Comparison of ENCODE assay signal across 27 cellular contexts in genomic region chr11:16772141-16772512, GRCh38.
"Had no signal": no experiment of that assay in that cellular context is flagged by ENCODE, and none has a peak within 500 bp of the region (broad histone marks: within the 10 kb centered on the region; RNA-seq: fewer than 3 reads in every experiment).

No MANE protein-coding gene starts in this region.

- H3K4me1 ChIP-seq: pancreas, psoas muscle, sigmoid colon, stomach, thyroid gland, upper lobe of left lung had no signal

- H3K36me3 Mint-ChIP-seq: naive thymus-derived CD8-positive, alpha-beta T cell; natural killer cell treated with Interleukin-12 subunit alpha and Interleukin-12 subunit beta and Interleukin-15 and Interleukin-18, amount 100 ng/mL, for 72 hours; stimulated activated effector memory CD8-positive, alpha-beta T cell treated with anti-CD3 and anti-CD28 coated beads, Interleukin-12 subunit alpha, Interleukin-12 subunit beta, amount 100 ng/mL, for 72 hours had no signal

- H3K4me1 Mint-ChIP-seq: naive thymus-derived CD8-positive, alpha-beta T cell; stimulated activated effector memory CD8-positive, alpha-beta T cell treated with anti-CD3 and anti-CD28 coated beads, Interleukin-12 subunit alpha, Interleukin-12 subunit beta, amount 100 ng/mL, for 72 hours; stimulated activated naive B cell treated with anti-CD40 and anti-IgM and Interleukin-4, amounts not matched to agents 10 μg/mL and 1 μg/mL and 100 μg/mL, for 72 hours had no signal

- DNase-seq: naive thymus-derived CD8-positive, alpha-beta T cell; nephron progenitor cell; occipital lobe; pancreas; psoas muscle; right cardiac atrium; right lobe of liver; sigmoid colon; small intestine; stimulated activated CD4-positive, alpha-beta T cell treated with anti-CD3 and anti-CD28 coated beads, Interleukin-15, amount 100 ng/mL, for 24 hours; stimulated activated CD4-positive, alpha-beta T cell treated with anti-CD3 and anti-CD28 coated beads, Interleukin-2, amount 100 ng/mL, for 24 hours; stimulated activated CD4-positive, alpha-beta T cell treated with anti-CD3 and anti-CD28 coated beads, Interleukin-2, amount 100 ng/mL, for 48 hours; stimulated activated CD4-positive, alpha-beta T cell treated with anti-CD3 and anti-CD28 coated beads, Interleukin-4, amount 100 ng/mL, for 24 hours; stimulated activated naive B cell treated with anti-CD40 and anti-IgM and Interleukin-4, amounts not matched to agents 10 μg/mL and 1 μg/mL and 100 μg/mL, for 72 hours; stimulated activated naive CD4-positive, alpha-beta T cell treated with Interleukin-2 at 50 U/mL for 16 hours; stomach; thyroid gland; trophoblast cell; upper lobe of left lung had no signal

- FAIRE-seq: pancreas, small intestine, urothelium cell line had no signal

- H3K4me3 ChIP-seq: pancreas, psoas muscle, right lobe of liver, sigmoid colon, stomach, thoracic aorta, thyroid gland, tibial nerve, upper lobe of left lung, vagina had no signal

- H3K27me3 Mint-ChIP-seq: stimulated activated naive CD8-positive, alpha-beta T cell treated with anti-CD3 and anti-CD28 coated beads, Interleukin-15, Interleukin-2, amounts not matched to agents 100 ng/mL and 50 ng/mL, for 24 hours had no signal

- ATAC-seq: naive thymus-derived CD8-positive, alpha-beta T cell; natural killer cell treated with Interleukin-12 subunit alpha and Interleukin-12 subunit beta and Interleukin-15 and Interleukin-18, amount 100 ng/mL, for 72 hours; pancreas; psoas muscle; right cardiac atrium; right lobe of liver; stimulated activated naive B cell treated with anti-CD40 and anti-IgM and Interleukin-4, amounts not matched to agents 10 μg/mL and 1 μg/mL and 100 μg/mL, for 72 hours had no signal

- H3K27ac ChIP-seq: pancreas, psoas muscle, right lobe of liver, sigmoid colon, stomach, thoracic aorta, thyroid gland, tibial nerve, upper lobe of left lung, vagina had no signal

- H3K27me3 ChIP-seq: pancreas, right lobe of liver, sigmoid colon, stomach, thyroid gland, tibial nerve, upper lobe of left lung, vagina had no signal

- H3K4me3 Mint-ChIP-seq: naive thymus-derived CD8-positive, alpha-beta T cell; natural killer cell treated with Interleukin-12 subunit alpha and Interleukin-12 subunit beta and Interleukin-15 and Interleukin-18, amount 100 ng/mL, for 72 hours; nephron progenitor cell; neural crest cell; stimulated activated effector memory CD8-positive, alpha-beta T cell treated with anti-CD3 and anti-CD28 coated beads, Interleukin-12 subunit alpha, Interleukin-12 subunit beta, amount 100 ng/mL, for 72 hours; stimulated activated naive B cell treated with anti-CD40 and anti-IgM and Interleukin-4, amounts not matched to agents 10 μg/mL and 1 μg/mL and 100 μg/mL, for 72 hours; stimulated activated naive CD8-positive, alpha-beta T cell treated with anti-CD3 and anti-CD28 coated beads, Interleukin-15, Interleukin-2, amounts not matched to agents 100 ng/mL and 50 ng/mL, for 24 hours had no signal

- H3K27ac Mint-ChIP-seq: naive thymus-derived CD8-positive, alpha-beta T cell; natural killer cell treated with Interleukin-12 subunit alpha and Interleukin-12 subunit beta and Interleukin-15 and Interleukin-18, amount 100 ng/mL, for 72 hours; nephron progenitor cell; stimulated activated effector memory CD8-positive, alpha-beta T cell treated with anti-CD3 and anti-CD28 coated beads, Interleukin-12 subunit alpha, Interleukin-12 subunit beta, amount 100 ng/mL, for 72 hours; stimulated activated naive B cell treated with anti-CD40 and anti-IgM and Interleukin-4, amounts not matched to agents 10 μg/mL and 1 μg/mL and 100 μg/mL, for 72 hours; stimulated activated naive CD8-positive, alpha-beta T cell treated with anti-CD3 and anti-CD28 coated beads, Interleukin-15, Interleukin-2, amounts not matched to agents 100 ng/mL and 50 ng/mL, for 24 hours had no signal

- H3K9me3 ChIP-seq: pancreas, psoas muscle, right lobe of liver, sigmoid colon, stomach, thoracic aorta, thyroid gland, tibial nerve, upper lobe of left lung, vagina had no signal

- H3K36me3 ChIP-seq: right lobe of liver, sigmoid colon, thoracic aorta, thyroid gland, upper lobe of left lung, vagina had no signal

- H3K9me3 Mint-ChIP-seq: naive thymus-derived CD8-positive, alpha-beta T cell; natural killer cell treated with Interleukin-12 subunit alpha and Interleukin-12 subunit beta and Interleukin-15 and Interleukin-18, amount 100 ng/mL, for 72 hours; nephron progenitor cell; neural crest cell; stimulated activated effector memory CD8-positive, alpha-beta T cell treated with anti-CD3 and anti-CD28 coated beads, Interleukin-12 subunit alpha, Interleukin-12 subunit beta, amount 100 ng/mL, for 72 hours; stimulated activated naive B cell treated with anti-CD40 and anti-IgM and Interleukin-4, amounts not matched to agents 10 μg/mL and 1 μg/mL and 100 μg/mL, for 72 hours; stimulated activated naive CD8-positive, alpha-beta T cell treated with anti-CD3 and anti-CD28 coated beads, Interleukin-15, Interleukin-2, amounts not matched to agents 100 ng/mL and 50 ng/mL, for 24 hours had no signal
